In the genomic region with DNA sequence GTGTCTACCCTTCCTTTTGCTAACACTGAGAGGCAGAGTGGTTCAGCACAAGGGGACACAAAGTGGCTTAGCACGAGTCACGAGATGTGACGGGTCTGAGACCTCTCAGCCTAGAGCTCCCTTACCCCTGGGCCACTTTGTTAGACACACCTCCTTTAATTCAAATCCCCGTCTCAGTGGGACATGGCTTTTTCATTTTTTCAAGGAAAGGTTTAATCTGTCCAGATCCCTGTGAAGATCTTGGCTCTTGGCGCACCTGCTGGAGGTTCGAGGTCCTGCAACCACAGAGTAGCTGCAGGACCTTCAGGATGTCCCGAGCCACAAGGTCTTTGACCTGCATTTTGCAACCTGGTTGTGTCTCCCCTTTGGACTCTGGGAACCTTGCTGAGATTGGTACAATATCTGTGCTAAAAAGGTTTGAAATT, we compare ENCODE assay signal across 1 cellular context.
TF ChIP-seq lines count a peak whose summit lies in the region.

No MANE protein-coding gene starts in this region.

TF ChIP-seq in HepG2, 621 proteins besides CTCF, POLR2A, EP300 and RAD21 (continued from another document and continues in another):
- TF ChIP-seq, protein P1, sequence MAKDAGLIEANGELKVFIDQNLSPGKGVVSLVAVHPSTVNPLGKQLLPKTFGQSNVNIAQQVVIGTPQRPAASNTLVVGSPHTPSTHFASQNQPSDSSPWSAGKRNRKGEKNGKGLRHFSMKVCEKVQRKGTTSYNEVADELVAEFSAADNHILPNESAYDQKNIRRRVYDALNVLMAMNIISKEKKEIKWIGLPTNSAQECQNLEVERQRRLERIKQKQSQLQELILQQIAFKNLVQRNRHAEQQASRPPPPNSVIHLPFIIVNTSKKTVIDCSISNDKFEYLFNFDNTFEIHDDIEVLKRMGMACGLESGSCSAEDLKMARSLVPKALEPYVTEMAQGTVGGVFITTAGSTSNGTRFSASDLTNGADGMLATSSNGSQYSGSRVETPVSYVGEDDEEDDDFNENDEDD (CRISPR knock-in tag; IDR thresholded peaks at IDR 0.05; ENCODE audit: borderline replicate concordance): no peak
- TF ChIP-seq, protein P2, sequence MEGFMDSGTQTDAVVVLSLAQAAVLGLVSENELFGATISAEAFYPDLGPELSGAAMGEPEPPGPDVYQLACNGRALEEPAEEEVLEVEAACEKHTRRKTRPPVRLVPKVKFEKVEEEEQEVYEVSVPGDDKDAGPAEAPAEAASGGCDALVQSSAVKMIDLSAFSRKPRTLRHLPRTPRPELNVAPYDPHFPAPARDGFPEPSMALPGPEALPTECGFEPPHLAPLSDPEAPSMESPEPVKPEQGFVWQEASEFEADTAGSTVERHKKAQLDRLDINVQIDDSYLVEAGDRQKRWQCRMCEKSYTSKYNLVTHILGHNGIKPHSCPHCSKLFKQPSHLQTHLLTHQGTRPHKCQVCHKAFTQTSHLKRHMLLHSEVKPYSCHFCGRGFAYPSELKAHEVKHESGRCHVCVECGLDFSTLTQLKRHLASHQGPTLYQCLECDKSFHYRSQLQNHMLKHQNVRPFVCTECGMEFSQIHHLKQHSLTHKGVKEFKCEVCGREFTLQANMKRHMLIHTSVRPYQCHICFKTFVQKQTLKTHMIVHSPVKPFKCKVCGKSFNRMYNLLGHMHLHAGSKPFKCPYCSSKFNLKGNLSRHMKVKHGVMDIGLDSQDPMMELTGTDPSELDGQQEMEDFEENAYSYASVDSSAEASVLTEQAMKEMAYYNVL (CRISPR knock-in tag; IDR thresholded peaks at IDR 0.05; ENCODE audit: borderline replicate concordance): no peak
- peak; percentile 48; the same call in 1 of the 2 replicates for TF ChIP-seq MED1 (CRISPR knock-in tag; IDR thresholded peaks at IDR 0.05)
- TF ChIP-seq ZNF33B (CRISPR knock-in tag; IDR thresholded peaks at IDR 0.05): no peak
- TF ChIP-seq ONECUT2 (CRISPR knock-in tag; IDR thresholded peaks at IDR 0.05): no peak
- TF ChIP-seq, protein P3, sequence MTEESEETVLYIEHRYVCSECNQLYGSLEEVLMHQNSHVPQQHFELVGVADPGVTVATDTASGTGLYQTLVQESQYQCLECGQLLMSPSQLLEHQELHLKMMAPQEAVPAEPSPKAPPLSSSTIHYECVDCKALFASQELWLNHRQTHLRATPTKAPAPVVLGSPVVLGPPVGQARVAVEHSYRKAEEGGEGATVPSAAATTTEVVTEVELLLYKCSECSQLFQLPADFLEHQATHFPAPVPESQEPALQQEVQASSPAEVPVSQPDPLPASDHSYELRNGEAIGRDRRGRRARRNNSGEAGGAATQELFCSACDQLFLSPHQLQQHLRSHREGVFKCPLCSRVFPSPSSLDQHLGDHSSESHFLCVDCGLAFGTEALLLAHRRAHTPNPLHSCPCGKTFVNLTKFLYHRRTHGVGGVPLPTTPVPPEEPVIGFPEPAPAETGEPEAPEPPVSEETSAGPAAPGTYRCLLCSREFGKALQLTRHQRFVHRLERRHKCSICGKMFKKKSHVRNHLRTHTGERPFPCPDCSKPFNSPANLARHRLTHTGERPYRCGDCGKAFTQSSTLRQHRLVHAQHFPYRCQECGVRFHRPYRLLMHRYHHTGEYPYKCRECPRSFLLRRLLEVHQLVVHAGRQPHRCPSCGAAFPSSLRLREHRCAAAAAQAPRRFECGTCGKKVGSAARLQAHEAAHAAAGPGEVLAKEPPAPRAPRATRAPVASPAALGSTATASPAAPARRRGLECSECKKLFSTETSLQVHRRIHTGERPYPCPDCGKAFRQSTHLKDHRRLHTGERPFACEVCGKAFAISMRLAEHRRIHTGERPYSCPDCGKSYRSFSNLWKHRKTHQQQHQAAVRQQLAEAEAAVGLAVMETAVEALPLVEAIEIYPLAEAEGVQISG (CRISPR knock-in tag; IDR thresholded peaks at IDR 0.05): peak; percentile 49; the same call in 1 of the 2 replicates
- TF ChIP-seq PHF21A (CRISPR knock-in tag; IDR thresholded peaks at IDR 0.05): peak; percentile 83
- TF ChIP-seq, protein P4, sequence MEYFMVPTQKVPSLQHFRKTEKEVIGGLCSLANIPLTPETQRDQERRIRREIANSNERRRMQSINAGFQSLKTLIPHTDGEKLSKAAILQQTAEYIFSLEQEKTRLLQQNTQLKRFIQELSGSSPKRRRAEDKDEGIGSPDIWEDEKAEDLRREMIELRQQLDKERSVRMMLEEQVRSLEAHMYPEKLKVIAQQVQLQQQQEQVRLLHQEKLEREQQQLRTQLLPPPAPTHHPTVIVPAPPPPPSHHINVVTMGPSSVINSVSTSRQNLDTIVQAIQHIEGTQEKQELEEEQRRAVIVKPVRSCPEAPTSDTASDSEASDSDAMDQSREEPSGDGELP (IDR thresholded peaks at IDR 0.05; ENCODE audit: borderline replicate concordance, low read depth): no peak
- TF ChIP-seq BCL6 (CRISPR knock-in tag; IDR thresholded peaks at IDR 0.05): peak; percentile 84
- no peak for TF ChIP-seq NRL (CRISPR knock-in tag; IDR thresholded peaks at IDR 0.05; ENCODE audit: borderline replicate concordance)
- no peak for TF ChIP-seq SNAI1 (CRISPR knock-in tag; IDR thresholded peaks at IDR 0.05; ENCODE audit: borderline replicate concordance)
- TF ChIP-seq KDM5A (IDR thresholded peaks at IDR 0.05; ENCODE audit: borderline replicate concordance, low read length): no peak
- TF ChIP-seq, protein P5, sequence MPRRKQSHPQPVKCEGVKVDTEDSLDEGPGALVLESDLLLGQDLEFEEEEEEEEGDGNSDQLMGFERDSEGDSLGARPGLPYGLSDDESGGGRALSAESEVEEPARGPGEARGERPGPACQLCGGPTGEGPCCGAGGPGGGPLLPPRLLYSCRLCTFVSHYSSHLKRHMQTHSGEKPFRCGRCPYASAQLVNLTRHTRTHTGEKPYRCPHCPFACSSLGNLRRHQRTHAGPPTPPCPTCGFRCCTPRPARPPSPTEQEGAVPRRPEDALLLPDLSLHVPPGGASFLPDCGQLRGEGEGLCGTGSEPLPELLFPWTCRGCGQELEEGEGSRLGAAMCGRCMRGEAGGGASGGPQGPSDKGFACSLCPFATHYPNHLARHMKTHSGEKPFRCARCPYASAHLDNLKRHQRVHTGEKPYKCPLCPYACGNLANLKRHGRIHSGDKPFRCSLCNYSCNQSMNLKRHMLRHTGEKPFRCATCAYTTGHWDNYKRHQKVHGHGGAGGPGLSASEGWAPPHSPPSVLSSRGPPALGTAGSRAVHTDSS (CRISPR knock-in tag; conservative IDR thresholded peaks at IDR 0.05): no peak
- TF ChIP-seq, protein P6, sequence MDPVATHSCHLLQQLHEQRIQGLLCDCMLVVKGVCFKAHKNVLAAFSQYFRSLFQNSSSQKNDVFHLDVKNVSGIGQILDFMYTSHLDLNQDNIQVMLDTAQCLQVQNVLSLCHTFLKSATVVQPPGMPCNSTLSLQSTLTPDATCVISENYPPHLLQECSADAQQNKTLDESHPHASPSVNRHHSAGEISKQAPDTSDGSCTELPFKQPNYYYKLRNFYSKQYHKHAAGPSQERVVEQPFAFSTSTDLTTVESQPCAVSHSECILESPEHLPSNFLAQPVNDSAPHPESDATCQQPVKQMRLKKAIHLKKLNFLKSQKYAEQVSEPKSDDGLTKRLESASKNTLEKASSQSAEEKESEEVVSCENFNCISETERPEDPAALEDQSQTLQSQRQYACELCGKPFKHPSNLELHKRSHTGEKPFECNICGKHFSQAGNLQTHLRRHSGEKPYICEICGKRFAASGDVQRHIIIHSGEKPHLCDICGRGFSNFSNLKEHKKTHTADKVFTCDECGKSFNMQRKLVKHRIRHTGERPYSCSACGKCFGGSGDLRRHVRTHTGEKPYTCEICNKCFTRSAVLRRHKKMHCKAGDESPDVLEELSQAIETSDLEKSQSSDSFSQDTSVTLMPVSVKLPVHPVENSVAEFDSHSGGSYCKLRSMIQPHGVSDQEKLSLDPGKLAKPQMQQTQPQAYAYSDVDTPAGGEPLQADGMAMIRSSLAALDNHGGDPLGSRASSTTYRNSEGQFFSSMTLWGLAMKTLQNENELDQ (CRISPR knock-in tag; IDR thresholded peaks at IDR 0.05; ENCODE audit: borderline replicate concordance): no peak
- peak; percentile 27 for TF ChIP-seq ASH2L (IDR thresholded peaks at IDR 0.05; ENCODE audit: insufficient read length, low read depth, low read length)
- TF ChIP-seq, protein P7, sequence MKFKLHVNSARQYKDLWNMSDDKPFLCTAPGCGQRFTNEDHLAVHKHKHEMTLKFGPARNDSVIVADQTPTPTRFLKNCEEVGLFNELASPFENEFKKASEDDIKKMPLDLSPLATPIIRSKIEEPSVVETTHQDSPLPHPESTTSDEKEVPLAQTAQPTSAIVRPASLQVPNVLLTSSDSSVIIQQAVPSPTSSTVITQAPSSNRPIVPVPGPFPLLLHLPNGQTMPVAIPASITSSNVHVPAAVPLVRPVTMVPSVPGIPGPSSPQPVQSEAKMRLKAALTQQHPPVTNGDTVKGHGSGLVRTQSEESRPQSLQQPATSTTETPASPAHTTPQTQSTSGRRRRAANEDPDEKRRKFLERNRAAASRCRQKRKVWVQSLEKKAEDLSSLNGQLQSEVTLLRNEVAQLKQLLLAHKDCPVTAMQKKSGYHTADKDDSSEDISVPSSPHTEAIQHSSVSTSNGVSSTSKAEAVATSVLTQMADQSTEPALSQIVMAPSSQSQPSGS (CRISPR knock-in tag; IDR thresholded peaks at IDR 0.05): no peak
- no peak for TF ChIP-seq MXD4 (CRISPR knock-in tag; IDR thresholded peaks at IDR 0.05)
- TF ChIP-seq CENPT (CRISPR knock-in tag; IDR thresholded peaks at IDR 0.05; ENCODE audit: low read depth): no peak
- TF ChIP-seq HNF4A (CRISPR knock-in tag; IDR thresholded peaks at IDR 0.05): peak; percentile 97
- no peak for TF ChIP-seq HNRNPK (IDR thresholded peaks at IDR 0.05; ENCODE audit: low read depth, low read length, poor library complexity, severe bottlenecking)
- no peak for TF ChIP-seq ZNF670 (CRISPR knock-in tag; IDR thresholded peaks at IDR 0.05; ENCODE audit: borderline replicate concordance)
- no peak for TF ChIP-seq ZBTB3 (CRISPR knock-in tag; IDR thresholded peaks at IDR 0.05; ENCODE audit: borderline replicate concordance, low read depth)
- no peak for TF ChIP-seq JARID2 (CRISPR knock-in tag; IDR thresholded peaks at IDR 0.05; ENCODE audit: insufficient replicate concordance)
- no peak; the same call in 1 of the 2 replicates for TF ChIP-seq KDM4B (CRISPR knock-in tag; IDR thresholded peaks at IDR 0.05)
- TF ChIP-seq PCBP2 (optimal IDR thresholded peaks at IDR 0.05; ENCODE audit: low read depth, low read length, poor library complexity, severe bottlenecking): no peak
- no peak for TF ChIP-seq TRIM24 (CRISPR knock-in tag; IDR thresholded peaks at IDR 0.05)
- TF ChIP-seq, protein P8, sequence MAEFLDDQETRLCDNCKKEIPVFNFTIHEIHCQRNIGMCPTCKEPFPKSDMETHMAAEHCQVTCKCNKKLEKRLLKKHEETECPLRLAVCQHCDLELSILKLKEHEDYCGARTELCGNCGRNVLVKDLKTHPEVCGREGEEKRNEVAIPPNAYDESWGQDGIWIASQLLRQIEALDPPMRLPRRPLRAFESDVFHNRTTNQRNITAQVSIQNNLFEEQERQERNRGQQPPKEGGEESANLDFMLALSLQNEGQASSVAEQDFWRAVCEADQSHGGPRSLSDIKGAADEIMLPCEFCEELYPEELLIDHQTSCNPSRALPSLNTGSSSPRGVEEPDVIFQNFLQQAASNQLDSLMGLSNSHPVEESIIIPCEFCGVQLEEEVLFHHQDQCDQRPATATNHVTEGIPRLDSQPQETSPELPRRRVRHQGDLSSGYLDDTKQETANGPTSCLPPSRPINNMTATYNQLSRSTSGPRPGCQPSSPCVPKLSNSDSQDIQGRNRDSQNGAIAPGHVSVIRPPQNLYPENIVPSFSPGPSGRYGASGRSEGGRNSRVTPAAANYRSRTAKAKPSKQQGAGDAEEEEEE (CRISPR knock-in tag; IDR thresholded peaks at IDR 0.05; ENCODE audit: borderline replicate concordance): no peak
- TF ChIP-seq ZFP82 (CRISPR knock-in tag; IDR thresholded peaks at IDR 0.05; ENCODE audit: borderline replicate concordance): no peak
- TF ChIP-seq ZFP1 (CRISPR knock-in tag; IDR thresholded peaks at IDR 0.05): no peak
- no peak for TF ChIP-seq ZNF160 (CRISPR knock-in tag; IDR thresholded peaks at IDR 0.05)
- TF ChIP-seq KLF16 (CRISPR knock-in tag; IDR thresholded peaks at IDR 0.05): no peak; a peak in 1 of 4 replicates
- TF ChIP-seq, protein P9, sequence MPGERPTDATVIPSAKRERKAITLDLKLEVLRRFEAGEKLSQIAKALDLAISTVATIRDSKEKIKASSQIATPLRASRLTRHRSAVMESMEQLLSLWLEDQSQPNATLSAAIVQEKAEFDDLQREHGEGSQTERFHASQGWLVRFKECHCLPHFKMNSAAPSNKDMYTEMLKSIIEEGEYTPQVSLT (CRISPR knock-in tag; IDR thresholded peaks at IDR 0.05; ENCODE audit: borderline replicate concordance, low read depth): no peak
- TF ChIP-seq, protein P10, sequence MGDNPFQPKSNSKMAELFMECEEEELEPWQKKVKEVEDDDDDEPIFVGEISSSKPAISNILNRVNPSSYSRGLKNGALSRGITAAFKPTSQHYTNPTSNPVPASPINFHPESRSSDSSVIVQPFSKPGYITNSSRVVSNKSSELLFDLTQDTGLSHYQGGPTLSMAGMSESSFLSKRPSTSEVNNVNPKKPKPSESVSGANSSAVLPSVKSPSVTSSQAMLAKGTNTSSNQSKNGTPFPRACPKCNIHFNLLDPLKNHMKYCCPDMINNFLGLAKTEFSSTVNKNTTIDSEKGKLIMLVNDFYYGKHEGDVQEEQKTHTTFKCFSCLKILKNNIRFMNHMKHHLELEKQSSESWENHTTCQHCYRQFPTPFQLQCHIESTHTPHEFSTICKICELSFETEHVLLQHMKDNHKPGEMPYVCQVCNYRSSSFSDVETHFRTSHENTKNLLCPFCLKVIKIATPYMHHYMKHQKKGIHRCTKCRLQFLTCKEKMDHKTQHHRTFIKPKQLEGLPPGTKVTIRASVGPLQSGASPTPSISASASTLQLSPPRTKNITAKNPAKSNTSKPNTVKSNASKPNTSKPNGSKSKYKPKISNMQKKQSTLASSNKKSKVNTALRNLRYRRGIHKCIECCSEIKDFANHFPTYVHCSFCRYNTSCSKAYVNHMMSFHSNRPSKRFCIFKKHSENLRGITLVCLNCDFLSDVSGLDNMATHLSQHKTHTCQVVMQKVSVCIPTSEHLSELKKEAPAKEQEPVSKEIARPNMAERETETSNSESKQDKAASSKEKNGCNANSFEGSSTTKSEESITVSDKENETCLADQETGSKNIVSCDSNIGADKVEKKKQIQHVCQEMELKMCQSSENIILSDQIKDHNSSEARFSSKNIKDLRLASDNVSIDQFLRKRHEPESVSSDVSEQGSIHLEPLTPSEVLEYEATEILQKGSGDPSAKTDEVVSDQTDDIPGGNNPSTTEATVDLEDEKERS (CRISPR knock-in tag; IDR thresholded peaks at IDR 0.05): no peak
- TF ChIP-seq JUND (CRISPR knock-in tag; IDR thresholded peaks at IDR 0.05): no peak
- no peak for TF ChIP-seq AHR (CRISPR knock-in tag; IDR thresholded peaks at IDR 0.05)
- TF ChIP-seq HDAC1 (CRISPR knock-in tag; IDR thresholded peaks at IDR 0.05): no peak
- no peak for TF ChIP-seq ZNF550 (CRISPR knock-in tag; IDR thresholded peaks at IDR 0.05; ENCODE audit: borderline replicate concordance)
- TF ChIP-seq BHLHE40 (IDR thresholded peaks at IDR 0.05; ENCODE audit: low read length): no peak
- no peak for TF ChIP-seq ZNF180 (CRISPR knock-in tag; IDR thresholded peaks at IDR 0.05; ENCODE audit: borderline replicate concordance, low read depth)
- TF ChIP-seq SAP130 (CRISPR knock-in tag; IDR thresholded peaks at IDR 0.05; ENCODE audit: low read depth): peak; percentile 32; the same call in 1 of the 2 replicates
- TF ChIP-seq MBD4 (IDR thresholded peaks at IDR 0.05; ENCODE audit: borderline replicate concordance, low read length): no peak
- TF ChIP-seq, protein P11, sequence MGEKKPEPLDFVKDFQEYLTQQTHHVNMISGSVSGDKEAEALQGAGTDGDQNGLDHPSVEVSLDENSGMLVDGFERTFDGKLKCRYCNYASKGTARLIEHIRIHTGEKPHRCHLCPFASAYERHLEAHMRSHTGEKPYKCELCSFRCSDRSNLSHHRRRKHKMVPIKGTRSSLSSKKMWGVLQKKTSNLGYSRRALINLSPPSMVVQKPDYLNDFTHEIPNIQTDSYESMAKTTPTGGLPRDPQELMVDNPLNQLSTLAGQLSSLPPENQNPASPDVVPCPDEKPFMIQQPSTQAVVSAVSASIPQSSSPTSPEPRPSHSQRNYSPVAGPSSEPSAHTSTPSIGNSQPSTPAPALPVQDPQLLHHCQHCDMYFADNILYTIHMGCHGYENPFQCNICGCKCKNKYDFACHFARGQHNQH (CRISPR knock-in tag; IDR thresholded peaks at IDR 0.05): no peak
- TF ChIP-seq SRSF1 (optimal IDR thresholded peaks at IDR 0.05; ENCODE audit: low read depth, low read length): no peak
